ENCODE assay signal across 2 cellular contexts in the genomic region with DNA sequence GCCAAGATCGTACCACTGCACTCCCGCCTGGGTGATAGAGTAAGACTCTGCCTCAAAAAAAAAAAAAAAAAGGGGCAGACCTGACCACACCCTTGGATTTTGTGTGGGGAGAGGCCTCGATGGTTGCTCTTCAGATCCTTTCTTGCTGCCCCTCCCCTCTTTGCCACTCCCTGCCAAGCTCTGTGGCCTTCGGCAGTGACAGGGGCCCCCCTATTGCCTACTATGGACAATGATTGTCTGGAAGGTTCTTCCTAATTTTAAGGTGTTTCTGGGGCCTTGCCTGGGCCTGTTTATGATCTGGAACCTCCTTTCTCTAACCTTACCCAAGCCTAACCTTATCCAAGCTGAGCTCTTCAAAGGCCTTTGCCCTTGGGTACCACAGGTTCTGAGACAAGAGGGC.
TF ChIP-seq lines count a peak whose summit lies in the region.

No MANE protein-coding gene starts in this region.

TF ChIP-seq in HEK293T, 16 proteins besides CTCF, POLR2A, EP300 and RAD21 (continued from another document):
- no peak for TF ChIP-seq NFRKB (IDR thresholded peaks at IDR 0.05)

TF ChIP-seq in GM23338, 12 proteins besides CTCF, POLR2A, EP300 and RAD21 (continued from another document):
- no peak for TF ChIP-seq ZNF462 (CRISPR knock-in tag; IDR thresholded peaks at IDR 0.05)
